In the genomic region with DNA sequence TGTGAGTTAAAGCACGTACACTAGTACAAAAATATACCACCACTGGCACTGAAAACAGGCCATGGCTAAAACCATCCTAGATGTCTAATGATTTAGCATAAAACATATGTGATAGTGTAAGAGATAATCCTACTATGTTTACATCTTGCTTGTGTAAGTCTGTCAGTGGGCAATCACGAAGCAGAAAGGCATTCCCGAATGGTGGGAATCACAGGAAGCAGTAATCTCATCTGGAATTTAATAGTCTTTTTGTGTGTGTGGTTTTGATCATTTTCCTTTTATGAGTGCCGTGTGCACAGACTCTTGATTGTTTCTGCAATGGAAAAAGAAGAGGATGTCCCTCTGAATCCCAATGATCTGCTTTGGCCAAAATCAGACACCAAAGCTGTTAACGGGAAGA, we compare ENCODE assay signal across 17 cellular contexts.
DNase-seq lines count a peak whose midpoint lies in the region; ATAC-seq and TF ChIP-seq lines count a peak whose summit lies in the region.
"Had no signal": no experiment of that assay in that cellular context is flagged by ENCODE, and none has a peak within 500 bp of the region (broad histone marks: within the 10 kb centered on the region; RNA-seq: fewer than 3 reads in every experiment).

No MANE protein-coding gene starts in this region.

- peaks cover 16% of the 10 kb centered on the region for H3K9me3 Mint-ChIP-seq in glutamatergic neuron (ENCODE audit: unreplicated experiment)
- H3K9me3 Mint-ChIP-seq: H9; T-helper 1 cell treated with Interleukin-12 subunit alpha and Interleukin-12 subunit beta and Interleukin-4 antibody, amounts not matched to agents 30 μg/mL and 1 μg/mL, for 36 hours had no signal

- DNase-seq in left ventricle myocardium inferior (no peak), heart left ventricle (no peak), OCI-LY7 (ENCODE audit: low spot score) (no peak), glutamatergic neuron (no peak), NCI-H2029 treated with DMSO at 0.1 percent for 48 hours (lab: John Stamatoyannopoulos, UW) (no peak), mammary epithelial cell (no peak)
- no peak for DNase-seq in effector memory CD4-positive, alpha-beta T cell
- DNase-seq: H9, NCI-H1436, NCI-H2081, NCI-H510A, NCI-H774, Peyer's patch had no signal

- BruUV-seq in OCI-LY7 (replicated peaks; lab: Mats Ljungman, UMichigan) (no TSS peak), mammary epithelial cell (replicated peaks; lab: Mats Ljungman, UMichigan) (no TSS peak)

- H3K27ac ChIP-seq in left ventricle myocardium inferior (replicated peaks), result peak overlapping the region; percentile 38
- H3K27ac ChIP-seq in heart left ventricle, result no peak overlapping the region
- no peak overlapping the region for H3K27ac ChIP-seq in OCI-LY7 (ENCODE audit: low read depth, low read length, poor library complexity, severe bottlenecking)
- H3K27ac ChIP-seq in mammary epithelial cell (ENCODE audit: insufficient read depth, low read depth, low read length), result no peak overlapping the region
- no peak overlapping the region for H3K27ac ChIP-seq in effector memory CD4-positive, alpha-beta T cell (ENCODE audit: insufficient read depth, low read length, poor library complexity, severe bottlenecking)
- H3K27ac ChIP-seq: 22Rv1, C4-2B had no signal

- no peak for ATAC-seq in heart left ventricle
- no peak for ATAC-seq in HG03045 (IDR thresholded peaks at IDR 0.05; ENCODE audit: unreplicated experiment)

- H3K9ac ChIP-seq in mammary epithelial cell (ENCODE audit: insufficient read depth, low read length), result no peak overlapping the region

- H3K4me3 ChIP-seq in left ventricle myocardium inferior (no peak overlapping the region), heart left ventricle (no peak overlapping the region), OCI-LY7 (ENCODE audit: low read depth, low read length, poor library complexity, severe bottlenecking) (no peak overlapping the region), mammary epithelial cell (replicated peaks in 1 of 3; ENCODE audit: insufficient read depth in 1 of 3, low read depth in 2 of 3, low read length in 3 of 3) (no peak overlapping the region)
- no peak overlapping the region for H3K4me3 ChIP-seq in effector memory CD4-positive, alpha-beta T cell (ENCODE audit: insufficient read depth, low read depth, low read length, poor library complexity, severe bottlenecking)
- H3K4me3 ChIP-seq: Peyer's patch had no signal

- dilution Hi-C loops in mammary epithelial cell (cut with HindIII; ENCODE audit: low sequenced_read_pairs), result loop anchor here (5.0 kb wide), 1 partner anchor 57 kb away; no protein-coding TSS in a partner anchor

- WGBS in heart left ventricle, 4 donors, result 68 to 79% (median 74%) methylated on average over 5 of the region's 5 CpGs
- WGBS in mammary epithelial cell (ENCODE audit: low coverage, missing lambda C conversion rate), result 57% methylated on average over 4 of the region's 5 CpGs

- no peaks in the 10 kb centered on the region for H3K36me3 Mint-ChIP-seq in glutamatergic neuron (ENCODE audit: unreplicated experiment)

- H3K4me2 ChIP-seq in OCI-LY7 (ENCODE audit: low read length) (peak overlapping the region; percentile 53; the same call in 1 of the 2 replicates), mammary epithelial cell (ENCODE audit: insufficient read depth, low read depth, low read length) (no peak overlapping the region)

- in situ Hi-C loops in mammary epithelial cell (cut with MboI; ENCODE audit: low sequenced_read_pairs in 2 of 2), result no loop called here

- peak overlapping the region; percentile 76 for H3K27ac Mint-ChIP-seq in glutamatergic neuron (ENCODE audit: unreplicated experiment)
- H3K27ac Mint-ChIP-seq: H9; T-helper 1 cell treated with Interleukin-12 subunit alpha and Interleukin-12 subunit beta and Interleukin-4 antibody, amounts not matched to agents 30 μg/mL and 1 μg/mL, for 36 hours had no signal

- intact Hi-C loops in left ventricle myocardium inferior (cut with micrococcal nuclease) (no loop called here), heart left ventricle (cut with DNase I) (loop anchor here in 1 of 10 donors (5.0 kb wide), 1 partner anchor 617 kb away; no protein-coding TSS in a partner anchor), OCI-LY7 (cut with micrococcal nuclease; ENCODE audit: unreplicated experiment) (no loop called here), mammary epithelial cell (cut with micrococcal nuclease) (no loop called here)

- no peak for TF ChIP-seq CTCF in left ventricle myocardium inferior (IDR thresholded peaks at IDR 0.05; ENCODE audit: borderline replicate concordance)
- no peak for TF ChIP-seq CTCF in heart left ventricle (IDR thresholded peaks at IDR 0.05)
- TF ChIP-seq CTCF in OCI-LY7 (conservative IDR thresholded peaks at IDR 0.05; ENCODE audit: low read length), result no peak
- no peak for TF ChIP-seq CTCF in glutamatergic neuron (IDR thresholded peaks at IDR 0.05; ENCODE audit: partially characterized antibody, unreplicated experiment)
- no peak for TF ChIP-seq CTCF in mammary epithelial cell (conservative IDR thresholded peaks at IDR 0.05 in 1 of 2, IDR thresholded peaks at IDR 0.05 in 1 of 2; ENCODE audit: extremely low read depth in 1 of 2, insufficient read depth in 1 of 2, low read depth in 1 of 2, low read length in 2 of 2)

- peak overlapping the region; percentile 36 for H3K4me3 Mint-ChIP-seq in glutamatergic neuron (ENCODE audit: unreplicated experiment)
- H3K4me3 Mint-ChIP-seq: H9; T-helper 1 cell treated with Interleukin-12 subunit alpha and Interleukin-12 subunit beta and Interleukin-4 antibody, amounts not matched to agents 30 μg/mL and 1 μg/mL, for 36 hours had no signal

- H3K79me2 ChIP-seq in OCI-LY7 (ENCODE audit: insufficient read depth, low read depth, low read length) (no peaks in the 10 kb centered on the region), mammary epithelial cell (ENCODE audit: insufficient read depth, low read length) (no peaks in the 10 kb centered on the region)

- H3K36me3 ChIP-seq in left ventricle myocardium inferior (no peaks in the 10 kb centered on the region), heart left ventricle (no peaks in the 10 kb centered on the region), OCI-LY7 (ENCODE audit: insufficient read depth, low read length) (no peaks in the 10 kb centered on the region), mammary epithelial cell (ENCODE audit: insufficient read depth, low read length) (no peaks in the 10 kb centered on the region)
- H3K36me3 ChIP-seq in effector memory CD4-positive, alpha-beta T cell (ENCODE audit: control insufficient read depth, insufficient read depth, low read length), result no peaks in the 10 kb centered on the region
- H3K36me3 ChIP-seq: Peyer's patch had no signal

- H3K4me1 Mint-ChIP-seq in glutamatergic neuron (ENCODE audit: low read depth, unreplicated experiment), result peaks cover 43% of the 10 kb centered on the region

- H3K4me1 ChIP-seq in left ventricle myocardium inferior (peaks cover 47% of the 10 kb centered on the region), heart left ventricle (peaks cover 0 to 48% (median 13%) of the 10 kb centered on the region in 12 donors), OCI-LY7 (ENCODE audit: insufficient read depth, low read length, poor library complexity, severe bottlenecking) (peaks cover 16% of the 10 kb centered on the region), mammary epithelial cell (ENCODE audit: insufficient read depth, low read length) (no peaks in the 10 kb centered on the region)
- no peaks in the 10 kb centered on the region for H3K4me1 ChIP-seq in effector memory CD4-positive, alpha-beta T cell (ENCODE audit: control insufficient read depth, insufficient read depth, low read length, poor library complexity, severe bottlenecking)
- H3K4me1 ChIP-seq: Peyer's patch had no signal

- H4K20me1 ChIP-seq in OCI-LY7 (ENCODE audit: insufficient read depth, low read length) (no peaks in the 10 kb centered on the region), mammary epithelial cell (ENCODE audit: insufficient read depth, low read length) (no peaks in the 10 kb centered on the region)

- H3K27me3 ChIP-seq in left ventricle myocardium inferior (ENCODE audit: low read depth) (no peaks in the 10 kb centered on the region), heart left ventricle (no peaks in the 10 kb centered on the region), mammary epithelial cell (ENCODE audit: insufficient read depth, low read length) (no peaks in the 10 kb centered on the region)
- H3K27me3 ChIP-seq in effector memory CD4-positive, alpha-beta T cell (replicated peaks; ENCODE audit: control insufficient read depth, insufficient read depth, low read length, poor library complexity, severe bottlenecking), result no peaks in the 10 kb centered on the region
- H3K27me3 ChIP-seq: Peyer's patch had no signal

- H3K9me2 ChIP-seq in OCI-LY7 (ENCODE audit: insufficient read depth, low read length), result no peaks in the 10 kb centered on the region

- no peaks in the 10 kb centered on the region for H3K9me3 ChIP-seq in left ventricle myocardium inferior (replicated peaks)
- H3K9me3 ChIP-seq in heart left ventricle, result no peaks in the 10 kb centered on the region
- H3K9me3 ChIP-seq in OCI-LY7 (ENCODE audit: low read length), result no peaks in the 10 kb centered on the region
- H3K9me3 ChIP-seq in mammary epithelial cell (replicated peaks; ENCODE audit: insufficient read depth, low read length), result no peaks in the 10 kb centered on the region
- H3K9me3 ChIP-seq in effector memory CD4-positive, alpha-beta T cell (ENCODE audit: control insufficient read depth, low read length), result no peaks in the 10 kb centered on the region
- H3K9me3 ChIP-seq: Peyer's patch had no signal

- TF ChIP-seq POLR2A in heart left ventricle (IDR thresholded peaks at IDR 0.05), result no peak

- CTCF ChIA-PET in OCI-LY7 (lab: Charles Lee; ENCODE audit: unreplicated experiment) (no interaction called here), mammary epithelial cell (lab: Charles Lee; ENCODE audit: low non-redundant PET) (no interaction called here)

- H2AFZ ChIP-seq in OCI-LY7 (ENCODE audit: low read length), result no peak overlapping the region
- no peak overlapping the region for H2AFZ ChIP-seq in mammary epithelial cell (ENCODE audit: low read depth, low read length)

- peaks cover 11% of the 10 kb centered on the region for H3K27me3 Mint-ChIP-seq in glutamatergic neuron (ENCODE audit: unreplicated experiment)

- POLR2A ChIA-PET in OCI-LY7 (lab: Charles Lee), result interaction anchor here (0.8 kb wide), 1 partner anchor 53 kb away, joined by 3 read pairs; no protein-coding TSS in a partner anchor
